ENCODE assay signal across 8 cellular contexts in the genomic region with DNA sequence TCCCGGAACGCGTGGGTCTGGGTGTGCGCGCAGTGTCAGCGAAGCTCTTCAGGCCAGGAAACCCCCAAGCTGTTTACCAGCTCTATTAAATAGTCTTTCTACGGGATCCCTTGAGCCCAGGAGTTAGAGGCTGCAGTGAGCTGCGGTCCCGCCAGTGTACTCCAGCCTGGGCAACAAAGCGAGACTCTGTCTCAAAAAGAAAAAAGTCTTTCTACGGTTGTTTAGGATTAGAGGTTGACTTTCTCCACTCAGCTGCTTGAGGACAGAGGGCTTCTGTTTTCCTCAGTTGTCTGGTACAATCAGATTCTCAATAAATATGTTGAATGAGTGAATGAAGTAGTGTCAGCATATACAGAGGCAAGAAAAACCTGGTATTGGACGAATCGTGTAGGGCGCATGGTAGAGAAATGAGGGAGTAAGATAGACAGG. TPM values are rescaled to one million over a fixed set of nuclear protein-coding genes. Genes with fewer than 3 reads are reported as not detected.
A peak's percentile ranks its signal among the peaks of the same experiment; 100 is the strongest.
DNase-seq lines count a peak whose midpoint lies in the region; ATAC-seq, FAIRE-seq and TF ChIP-seq lines count a peak whose summit lies in the region.

No MANE protein-coding gene starts in this region.

- H3K27me3 ChIP-seq in foreskin keratinocyte: no peaks in the 10 kb centered on the region

- no peak for DNase-seq in GM19239 (ENCODE audit: insufficient read length, low spot score)
- DNase-seq in T-cell: peak in 10 of 34 experiments; percentile 35 to 60 (median 44)
- DNase-seq in foreskin keratinocyte: no peak
- no peak for DNase-seq in skeletal muscle cell (ENCODE audit: low read depth)
- no peak for DNase-seq in D721Med (ENCODE audit: insufficient read length, low spot score)
- no peak for DNase-seq in NCI-H187 treated with DMSO at 0.1 percent for 48 hours (lab: John Stamatoyannopoulos, UW)
- no peak for DNase-seq in DMS153 (lab: John Stamatoyannopoulos, UW)

- H3K9me3 Mint-ChIP-seq in T-cell: no peaks in the 10 kb centered on the region

- peak overlapping the region; percentile 95 to 99 (median 96) for H3K4me3 Mint-ChIP-seq in T-cell

- H3K36me3 Mint-ChIP-seq in T-cell: peaks cover 23% of the 10 kb centered on the region

- CTCF ChIA-PET in T-cell (lab: Charles Lee): interaction anchor here in 1 of 2 donors (0.5 to 1.8 kb wide), 4 partner anchors 74 to 193 kb away, joined by 4 to 7 read pairs (median 5); partner anchors contain the start of gene FIBP

- no peak overlapping the region for H3K27ac ChIP-seq in foreskin keratinocyte

- H3K4me1 Mint-ChIP-seq in T-cell: peaks cover 39 to 52% (median 48%) of the 10 kb centered on the region in 3 donors

- FAIRE-seq in GM19239 (lab: Jason Lieb, UNC) (peak; percentile 37), D721Med (lab: Jason Lieb, UNC) (no peak)

- H3K4me1 ChIP-seq in foreskin keratinocyte: peaks cover 9% of the 10 kb centered on the region

- H3K27me3 Mint-ChIP-seq in T-cell: no peaks in the 10 kb centered on the region

- H3K27ac Mint-ChIP-seq in T-cell: peak overlapping the region; percentile 36 to 92

- H3K4me3 ChIP-seq in skeletal muscle cell (ENCODE audit: low read depth, low read length): peak overlapping the region; percentile 93

- ATAC-seq in T-cell (replicated peaks in 1 of 4) (peak in 1 of 4 experiments; percentile 1), foreskin keratinocyte (peak; percentile 2), GM21360 (IDR thresholded peaks at IDR 0.05; ENCODE audit: unreplicated experiment) (no peak)

- no peak for TF ChIP-seq CTCF in foreskin keratinocyte (conservative IDR thresholded peaks at IDR 0.05)
- no peak for TF ChIP-seq CTCF in D721Med (IDR thresholded peaks at IDR 0.05; ENCODE audit: insufficient read depth, missing control alignments)

- POLR2A ChIA-PET in T-cell (lab: Charles Lee): interaction anchor here (0.6 to 1.0 kb wide), 3 partner anchors 12 to 91 kb away, joined by 3 to 4 read pairs (median 4); partner anchors contain the start of gene CCDC85B (in 1 of the 2)

RNA-seq across cellular contexts. Expression of gene SART1, which starts 0.6 kb away (rescaled TPM):
- total RNA-seq in T-cell: 10 to 100 TPM; 70.9 to 95.2 (median 89.9) TPM
- 44.9 and 52.0 TPM in 2 replicates for total RNA-seq in foreskin keratinocyte
- polyA plus RNA-seq in foreskin keratinocyte: 65.2 and 68.0 TPM in 2 replicates

RNA-seq across cellular contexts. Expression of gene TSGA10IP, which starts 16.9 kb away (rescaled TPM):
- total RNA-seq in T-cell (not detected), foreskin keratinocyte (not detected in 2 replicates)
- not detected in 2 replicates for polyA plus RNA-seq in foreskin keratinocyte

RNA-seq across cellular contexts. Expression of gene EIF1AD, which starts 39.8 kb away (rescaled TPM):
- total RNA-seq in T-cell: 100 to 1,000 TPM in 1 of 5 donors, 10 to 100 TPM in 4; 50.7 to 114 (median 58.8) TPM
- total RNA-seq in foreskin keratinocyte: 40.6 and 42.4 TPM in 2 replicates
- polyA plus RNA-seq in foreskin keratinocyte: 26.9 and 33.3 TPM in 2 replicates

RNA-seq across cellular contexts. Expression of gene BANF1, which starts 40.2 kb away (rescaled TPM):
- 100 to 1,000 TPM in 1 of 5 donors, 10 to 100 TPM in 4; 70.9 to 101 (median 82.6) TPM for total RNA-seq in T-cell
- total RNA-seq in foreskin keratinocyte: 72.7 and 118 TPM in 2 replicates
- polyA plus RNA-seq in foreskin keratinocyte: 267 and 278 TPM in 2 replicates

RNA-seq across cellular contexts. Expression of gene DRAP1, which starts 42.9 kb away (rescaled TPM):
- total RNA-seq in T-cell: 100 to 1,000 TPM in 3 of 5 donors, 10 to 100 TPM in 2; 56.3 to 122 (median 107) TPM
- 284 and 286 TPM in 2 replicates for total RNA-seq in foreskin keratinocyte
- polyA plus RNA-seq in foreskin keratinocyte: 424 and 432 TPM in 2 replicates
